ENCODE assay signal across 1 cellular context in genomic region chr9:98851730-98852462, GRCh38.
TF ChIP-seq lines count a peak whose summit lies in the region.

No MANE protein-coding gene starts in this region.

TF ChIP-seq in K562, 482 proteins besides CTCF, POLR2A, EP300 and RAD21 (continued from another document and continues in another):
- TF ChIP-seq CHD4 (IDR thresholded peaks at IDR 0.05; ENCODE audit: insufficient read depth, insufficient replicate concordance, low read depth, low read length, poor library complexity, severe bottlenecking) (no peak), ARHGAP35 (IDR thresholded peaks at IDR 0.05; ENCODE audit: partially characterized antibody) (no peak), HDGF (IDR thresholded peaks at IDR 0.05) (no peak), ZNF133 (CRISPR knock-in tag; IDR thresholded peaks at IDR 0.05) (peak; percentile 90), NFE2L1 (tag; IDR thresholded peaks at IDR 0.05; ENCODE audit: borderline replicate concordance, low read depth) (peak; percentile 74), SMARCC2 (IDR thresholded peaks at IDR 0.05; ENCODE audit: low read depth) (peak; percentile 79; the same call in 1 of the 2 replicates), HDAC8 (tag; IDR thresholded peaks at IDR 0.05) (peak; percentile 96), NCOA1 (IDR thresholded peaks at IDR 0.05; ENCODE audit: low read depth) (no peak; the same call in 1 of the 2 replicates), BRCA1 (IDR thresholded peaks at IDR 0.05) (no peak), BRCA1 (CRISPR knock-in tag; IDR thresholded peaks at IDR 0.05) (no peak), FOXK1 (CRISPR knock-in tag; IDR thresholded peaks at IDR 0.05; ENCODE audit: borderline replicate concordance) (no peak), YY1 (IDR thresholded peaks at IDR 0.05; ENCODE audit: borderline replicate concordance in 1 of 3, control insufficient read depth in 1 of 3, extremely low read depth in 1 of 3, insufficient read depth in 3 of 3, insufficient read length in 1 of 3, insufficient replicate concordance in 2 of 3, low read depth in 1 of 3, low read length in 2 of 3) (peak in 1 of 3 experiments; percentile 20), PHF20 (IDR thresholded peaks at IDR 0.05; ENCODE audit: partially characterized antibody) (no peak), LEF1 (IDR thresholded peaks at IDR 0.05) (peak; percentile 57; the same call in 1 of the 2 replicates), NFATC3 (IDR thresholded peaks at IDR 0.05) (no peak), MAZ (CRISPR knock-in tag; conservative IDR thresholded peaks at IDR 0.05 in 1 of 2, IDR thresholded peaks at IDR 0.05 in 1 of 2) (peak in 1 of 2 experiments; percentile 86; a peak in 2 of 4 replicates), HOXB6 (CRISPR knock-in tag; IDR thresholded peaks at IDR 0.05; ENCODE audit: borderline replicate concordance) (0 out of 2 replicates have a peak, but pooled peaks have one; percentile 62), XRCC3 (IDR thresholded peaks at IDR 0.05) (no peak), ZNF184 (CRISPR knock-in tag; IDR thresholded peaks at IDR 0.05) (no peak), TRIM24 (IDR thresholded peaks at IDR 0.05) (peak in 1 of 2 experiments; percentile 16; a peak in 1 of 4 replicates), ZBTB8A (IDR thresholded peaks at IDR 0.05; ENCODE audit: partially characterized antibody) (no peak), ZFP91 (CRISPR knock-in tag; IDR thresholded peaks at IDR 0.05) (no peak), JUND (IDR thresholded peaks at IDR 0.05; ENCODE audit: borderline replicate concordance, low read depth, low read length) (peak; percentile 87), JUND (tag; IDR thresholded peaks at IDR 0.05; ENCODE audit: borderline replicate concordance, low read depth, low read length) (peak; percentile 90; the same call in 2 of the 3 replicates), E2F5 (CRISPR knock-in tag; IDR thresholded peaks at IDR 0.05) (no peak), BRF2 (IDR thresholded peaks at IDR 0.05; ENCODE audit: borderline replicate concordance, insufficient read depth, insufficient read length) (no peak), ZMIZ1 (IDR thresholded peaks at IDR 0.05; ENCODE audit: low read depth in 2 of 2, low read length in 2 of 2) (no peak), SAFB (IDR thresholded peaks at IDR 0.05; ENCODE audit: borderline replicate concordance, low read depth, low read length) (no peak), ARID3A (IDR thresholded peaks at IDR 0.05; ENCODE audit: borderline replicate concordance, low read depth, low read length) (no peak), BDP1 (IDR thresholded peaks at IDR 0.05; ENCODE audit: insufficient read depth, insufficient read length) (no peak), ELK1 (CRISPR knock-in tag; IDR thresholded peaks at IDR 0.05) (no peak), SUPT5H (IDR thresholded peaks at IDR 0.05) (no peak), ATF3 (IDR thresholded peaks at IDR 0.05) (peak; percentile 87; the same call in 1 of the 2 replicates), ATF3 (CRISPR knock-in tag; conservative IDR thresholded peaks at IDR 0.05) (no peak), AFF4 (CRISPR knock-in tag; IDR thresholded peaks at IDR 0.05) (no peak), POLR2AphosphoS2 (IDR thresholded peaks at IDR 0.05; ENCODE audit: low read length) (no peak), SMARCA4 (IDR thresholded peaks at IDR 0.05) (peak; percentile 82), NR2C2 (CRISPR knock-in tag; IDR thresholded peaks at IDR 0.05) (no peak), NR2C2 (tag; IDR thresholded peaks at IDR 0.05) (peak; percentile 88), ATF7 (IDR thresholded peaks at IDR 0.05) (peak; percentile 72; the same call in 1 of the 2 replicates), MEF2D (tag; conservative IDR thresholded peaks at IDR 0.05; ENCODE audit: low read depth) (peak; percentile 89), CREM (IDR thresholded peaks at IDR 0.05; ENCODE audit: low read depth) (peak; percentile 81), MTF1 (CRISPR knock-in tag; IDR thresholded peaks at IDR 0.05; ENCODE audit: borderline replicate concordance) (peak; percentile 92), HNRNPK (IDR thresholded peaks at IDR 0.05; ENCODE audit: low read depth, low read length, poor library complexity, severe bottlenecking) (no peak), ZNF639 (CRISPR knock-in tag; conservative IDR thresholded peaks at IDR 0.05 in 1 of 2, IDR thresholded peaks at IDR 0.05 in 1 of 2) (peak in 1 of 2 experiments; percentile 97; a peak in 2 of 4 replicates), KAT8 (IDR thresholded peaks at IDR 0.05; ENCODE audit: low read depth) (no peak), TAL1 (IDR thresholded peaks at IDR 0.05) (no peak), DLX4 (CRISPR knock-in tag; IDR thresholded peaks at IDR 0.05) (no peak), RUNX1 (IDR thresholded peaks at IDR 0.05; ENCODE audit: low read depth) (no peak), RBM22 (IDR thresholded peaks at IDR 0.05; ENCODE audit: low read depth, low read length, poor library complexity, severe bottlenecking) (no peak), TEAD1 (CRISPR knock-in tag; IDR thresholded peaks at IDR 0.05) (peak; percentile 26 to 98; a peak in 2 of 4 replicates)
